8 cellular contexts compared by ENCODE assay signal in the genomic region with DNA sequence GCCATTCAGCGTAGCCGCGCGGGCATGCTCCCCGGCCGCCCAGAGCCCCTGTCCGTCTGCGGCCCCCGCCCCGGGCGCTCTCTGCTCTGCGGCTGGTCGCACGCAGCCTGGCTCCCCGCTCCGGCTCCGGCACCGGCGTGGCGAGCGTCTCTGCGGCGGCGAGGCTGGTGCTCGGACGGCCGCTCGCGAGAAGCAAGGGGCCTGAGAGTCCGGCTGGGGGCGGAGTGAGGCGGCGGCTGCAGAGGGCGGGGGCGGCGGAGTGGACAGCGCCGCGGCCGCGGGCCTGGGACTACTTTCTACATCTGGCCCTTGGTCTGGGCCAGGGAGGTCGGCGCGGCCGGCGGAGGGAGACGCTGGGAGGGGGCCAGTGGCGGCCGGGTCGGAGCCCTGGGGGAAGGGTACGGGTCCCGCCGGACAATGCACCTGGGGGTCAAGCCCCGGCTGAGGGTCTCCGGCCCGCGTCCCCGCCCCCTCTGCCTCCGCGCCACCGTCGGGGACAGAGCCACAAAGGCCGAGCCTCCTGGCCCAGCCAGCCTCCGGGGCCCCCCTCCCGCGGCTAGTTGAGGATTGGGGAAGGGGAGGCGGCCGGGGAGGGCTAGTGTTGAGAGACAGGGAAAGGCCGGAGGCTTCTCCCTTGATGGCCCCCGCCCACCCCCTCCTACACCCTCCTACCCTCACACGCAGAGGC. TPM values are rescaled to one million over a fixed set of nuclear protein-coding genes. Genes with fewer than 3 reads are reported as not detected.
DNase-seq lines count a peak whose midpoint lies in the region; ATAC-seq and TF ChIP-seq lines count a peak whose summit lies in the region.

A gene with protein sequence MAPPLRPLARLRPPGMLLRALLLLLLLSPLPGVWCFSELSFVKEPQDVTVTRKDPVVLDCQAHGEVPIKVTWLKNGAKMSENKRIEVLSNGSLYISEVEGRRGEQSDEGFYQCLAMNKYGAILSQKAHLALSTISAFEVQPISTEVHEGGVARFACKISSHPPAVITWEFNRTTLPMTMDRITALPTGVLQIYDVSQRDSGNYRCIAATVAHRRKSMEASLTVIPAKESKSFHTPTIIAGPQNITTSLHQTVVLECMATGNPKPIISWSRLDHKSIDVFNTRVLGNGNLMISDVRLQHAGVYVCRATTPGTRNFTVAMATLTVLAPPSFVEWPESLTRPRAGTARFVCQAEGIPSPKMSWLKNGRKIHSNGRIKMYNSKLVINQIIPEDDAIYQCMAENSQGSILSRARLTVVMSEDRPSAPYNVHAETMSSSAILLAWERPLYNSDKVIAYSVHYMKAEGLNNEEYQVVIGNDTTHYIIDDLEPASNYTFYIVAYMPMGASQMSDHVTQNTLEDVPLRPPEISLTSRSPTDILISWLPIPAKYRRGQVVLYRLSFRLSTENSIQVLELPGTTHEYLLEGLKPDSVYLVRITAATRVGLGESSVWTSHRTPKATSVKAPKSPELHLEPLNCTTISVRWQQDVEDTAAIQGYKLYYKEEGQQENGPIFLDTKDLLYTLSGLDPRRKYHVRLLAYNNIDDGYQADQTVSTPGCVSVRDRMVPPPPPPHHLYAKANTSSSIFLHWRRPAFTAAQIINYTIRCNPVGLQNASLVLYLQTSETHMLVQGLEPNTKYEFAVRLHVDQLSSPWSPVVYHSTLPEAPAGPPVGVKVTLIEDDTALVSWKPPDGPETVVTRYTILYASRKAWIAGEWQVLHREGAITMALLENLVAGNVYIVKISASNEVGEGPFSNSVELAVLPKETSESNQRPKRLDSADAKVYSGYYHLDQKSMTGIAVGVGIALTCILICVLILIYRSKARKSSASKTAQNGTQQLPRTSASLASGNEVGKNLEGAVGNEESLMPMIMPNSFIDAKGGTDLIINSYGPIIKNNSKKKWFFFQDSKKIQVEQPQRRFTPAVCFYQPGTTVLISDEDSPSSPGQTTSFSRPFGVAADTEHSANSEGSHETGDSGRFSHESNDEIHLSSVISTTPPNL (minus strand): TSS at position 226 of the 688 bp plus-strand sequence. CDS start 221 bp downstream, at position 5.

- H3K4me3 ChIP-seq in IMR-90 (ENCODE audit: insufficient read depth, low read depth, low read length) (peak within 1 kb of the TSS; percentile 71), cardiac muscle cell (peak within 1 kb of the TSS; percentile 99), ovary (peak within 1 kb of the TSS; percentile 93)

- H3K14ac ChIP-seq in IMR-90 (replicated peaks; ENCODE audit: low read depth, low read length), result 0 out of 2 replicates have a peak within 1 kb of the TSS, but pooled peaks have one; percentile 42

- H3K9ac ChIP-seq in ES-I3 (ENCODE audit: low read depth, low read length) (peak within 1 kb of the TSS; percentile 66), IMR-90 (ENCODE audit: low read depth, low read length) (peak within 1 kb of the TSS; percentile 48)

- H3K27me3 Mint-ChIP-seq in activated naive CD8-positive, alpha-beta T cell treated with anti-CD3 and anti-CD28 coated beads for 36 hours, result peaks cover 23% of the 10 kb centered on the region

- H3K4me1 Mint-ChIP-seq in activated naive CD8-positive, alpha-beta T cell treated with anti-CD3 and anti-CD28 coated beads for 36 hours, result no peaks in the 10 kb centered on the region

- no peak within 1 kb of the TSS for H2AK5ac ChIP-seq in IMR-90 (ENCODE audit: low read depth, low read length)

- dilution Hi-C loops in IMR-90 (cut with HindIII; ENCODE audit: low sequenced_read_pairs, unreplicated experiment), result no loop called here

- H3K4ac ChIP-seq in IMR-90 (ENCODE audit: low read depth, low read length), result no peak within 1 kb of the TSS

- no peak within 1 kb of the TSS for H2AK9ac ChIP-seq in IMR-90 (replicated peaks; ENCODE audit: low read depth, low read length, poor library complexity)

- no peak for TF ChIP-seq EP300 in ovary (IDR thresholded peaks at IDR 0.05)

- H3K4me1 ChIP-seq in ES-I3 (ENCODE audit: insufficient read depth, low read length), result 0 out of 2 replicates have a peak, but pooled peaks cover 5% of the 10 kb centered on the region
- H3K4me1 ChIP-seq in IMR-90 (ENCODE audit: control insufficient read depth, insufficient read depth, low read length), result peaks cover 3% of the 10 kb centered on the region; the same call in 1 of the 2 replicates
- peaks cover 29% of the 10 kb centered on the region for H3K4me1 ChIP-seq in cardiac muscle cell (ENCODE audit: low read depth)
- H3K4me1 ChIP-seq in ovary (ENCODE audit: insufficient read depth), result peaks cover 3% of the 10 kb centered on the region

- H3K18ac ChIP-seq in IMR-90 (ENCODE audit: low read depth, low read length), result no peak within 1 kb of the TSS

- no peak within 1 kb of the TSS for H3K56ac ChIP-seq in IMR-90 (ENCODE audit: extremely low read depth, insufficient read depth, low read length)

- peak within 1 kb of the TSS; percentile 33; the same call in 1 of the 2 replicates for H3K23ac ChIP-seq in IMR-90 (ENCODE audit: low read depth, low read length)

- peaks cover 10% of the 10 kb centered on the region for H3K27me3 ChIP-seq in IMR-90 (ENCODE audit: control insufficient read depth, insufficient read depth, low read length)
- H3K27me3 ChIP-seq in cardiac muscle cell, result no peaks in the 10 kb centered on the region
- no peaks in the 10 kb centered on the region for H3K27me3 ChIP-seq in ovary

- in situ Hi-C loops in IMR-90 (cut with MboI; ENCODE audit: low sequenced_read_pairs), result no loop called here

- no peak within 1 kb of the TSS for H2BK15ac ChIP-seq in IMR-90 (ENCODE audit: low read depth, low read length)

- H3K9me3 Mint-ChIP-seq in activated naive CD8-positive, alpha-beta T cell treated with anti-CD3 and anti-CD28 coated beads for 36 hours, result no peaks in the 10 kb centered on the region

- no peak for TF ChIP-seq RAD21 in IMR-90 (IDR thresholded peaks at IDR 0.05; ENCODE audit: low read length)

- H3K4me2 ChIP-seq in IMR-90 (ENCODE audit: low read depth, low read length), result peak within 1 kb of the TSS; percentile 92

- no peak within 1 kb of the TSS for H2BK5ac ChIP-seq in IMR-90 (ENCODE audit: low read depth, low read length, poor library complexity, severe bottlenecking)

- H3K79me1 ChIP-seq in IMR-90 (ENCODE audit: low read depth in 1 of 2, low read length in 2 of 2), result no peaks in the 10 kb centered on the region

- CTCF ChIA-PET in IMR-90 (lab: Yijun Ruan, JAX), result no interaction called here

- no peaks in the 10 kb centered on the region for H4K20me1 ChIP-seq in IMR-90 (ENCODE audit: insufficient read depth, low read length)

- no peaks in the 10 kb centered on the region for H3K9me1 ChIP-seq in IMR-90 (ENCODE audit: insufficient read depth, low read length)

- peak; percentile 97 for ATAC-seq in IMR-90 (ENCODE audit: low read depth)
- no peak for ATAC-seq in HG02870 (IDR thresholded peaks at IDR 0.05; ENCODE audit: unreplicated experiment)

- 1% methylated on average over 27 of the region's 71 CpGs; no CpG with 5 or more reads in 1 of the 2 experiments for WGBS in IMR-90 (ENCODE audit: extremely low coverage in 2 of 2, insufficient read length in 1 of 2), 2 experiments
- WGBS in ovary, 3 donors, result 0 to 1% (median 1%) methylated on average over 41 to 71 of the region's 71 CpGs

- intact Hi-C loops in IMR-90 (cut with micrococcal nuclease), result loop anchor here (5.0 kb wide), 2 partner anchors 66 to 174 kb away; no protein-coding TSS in a partner anchor
- intact Hi-C loops in ovary (cut with DNase I), result loop anchor here in 1 of 4 donors (5.0 kb wide), 1 partner anchor 1841 kb away; no protein-coding TSS in a partner anchor

- no peak within 1 kb of the TSS; the same call in 1 of the 2 replicates for H3K27ac ChIP-seq in IMR-90 (ENCODE audit: insufficient read depth, low read length)
- H3K27ac ChIP-seq in cardiac muscle cell, result peak within 1 kb of the TSS; percentile 95
- peak within 1 kb of the TSS; percentile 65 to 82 for H3K27ac ChIP-seq in ovary

- H2BK120ac ChIP-seq in IMR-90 (ENCODE audit: low read depth, low read length), result no peak within 1 kb of the TSS

- H3K9me3 ChIP-seq in ES-I3 (ENCODE audit: control insufficient read depth, insufficient read depth, low read length), result peaks cover 2% of the 10 kb centered on the region; the same call in 1 of the 2 replicates
- H3K9me3 ChIP-seq in IMR-90 (ENCODE audit: control insufficient read depth, insufficient read depth, low read length), result no peaks in the 10 kb centered on the region
- no peaks in the 10 kb centered on the region for H3K9me3 ChIP-seq in cardiac muscle cell (ENCODE audit: low read depth)
- H3K9me3 ChIP-seq in ovary, result no peaks in the 10 kb centered on the region

- H4K5ac ChIP-seq in IMR-90 (ENCODE audit: low read depth, low read length), result no peak within 1 kb of the TSS

- POLR2A ChIA-PET in IMR-90 (lab: Charles Lee; ENCODE audit: unreplicated experiment), result no interaction called here

- H4K8ac ChIP-seq in IMR-90 (ENCODE audit: low read depth in 2 of 2, low read length in 2 of 2), result peak within 1 kb of the TSS in 1 of 2 experiments; percentile 34; a peak in 1 of 4 replicates

- H2AFZ ChIP-seq in IMR-90 (replicated peaks; ENCODE audit: low read length, poor library complexity), result peak within 1 kb of the TSS; percentile 89

- no peak within 1 kb of the TSS for H3K27ac Mint-ChIP-seq in activated naive CD8-positive, alpha-beta T cell treated with anti-CD3 and anti-CD28 coated beads for 36 hours

- TF ChIP-seq CTCF in IMR-90 (conservative IDR thresholded peaks at IDR 0.05; ENCODE audit: low read depth, low read length) (no peak), cardiac muscle cell (IDR thresholded peaks at IDR 0.05; ENCODE audit: low read depth, low read length) (no peak), ovary (IDR thresholded peaks at IDR 0.05) (no peak)

- H4K91ac ChIP-seq in IMR-90 (ENCODE audit: insufficient read depth, low read depth, low read length), result no peak within 1 kb of the TSS

- DNase-seq in IMR-90 (peak; percentile 69), cardiac muscle cell (ENCODE audit: low read depth in 1 of 2, low spot score in 1 of 2) (peak; percentile 91 to 95), ovary (peak; percentile 77 to 90 (median 81)), mesenteric fat pad (ENCODE audit: low spot score) (no peak), NCI-H526 treated with DMSO at 0.1 percent for 48 hours (lab: John Stamatoyannopoulos, UW) (no peak)
- DNase-seq in activated naive CD8-positive, alpha-beta T cell treated with anti-CD3 and anti-CD28 coated beads for 36 hours, result no peak

- no peak within 1 kb of the TSS for H2BK20ac ChIP-seq in IMR-90 (ENCODE audit: low read depth, low read length)

- BruUV-seq in IMR-90 (replicated peaks; lab: Mats Ljungman, UMichigan), result no TSS peak

- H3K4me3 Mint-ChIP-seq in activated naive CD8-positive, alpha-beta T cell treated with anti-CD3 and anti-CD28 coated beads for 36 hours, result peak within 1 kb of the TSS; percentile 72

- TF ChIP-seq POLR2A in IMR-90 (IDR thresholded peaks at IDR 0.05; ENCODE audit: low read depth, low read length) (no peak), ovary (IDR thresholded peaks at IDR 0.05) (peak; percentile 10)

- no peaks in the 10 kb centered on the region for H3K36me3 ChIP-seq in ES-I3 (ENCODE audit: insufficient read depth, low read length)
- H3K36me3 ChIP-seq in IMR-90 (ENCODE audit: control insufficient read depth, insufficient read depth, low read length), result no peaks in the 10 kb centered on the region
- no peaks in the 10 kb centered on the region for H3K36me3 ChIP-seq in cardiac muscle cell
- H3K36me3 ChIP-seq in ovary, result no peaks in the 10 kb centered on the region

- H3K36me3 Mint-ChIP-seq in activated naive CD8-positive, alpha-beta T cell treated with anti-CD3 and anti-CD28 coated beads for 36 hours, result no peaks in the 10 kb centered on the region

RNA-seq across cellular contexts. Expression of the gene that starts here (rescaled TPM):
- 1.4 and 1.7 TPM in 2 replicates for total RNA-seq in IMR-90 (2012; rRNA removed)
- polyA plus RNA-seq in IMR-90 (2012; rRNA removed), result 0.89 and 0.99 TPM in 2 replicates
- polyA plus RNA-seq in IMR-90 (2012; cell fraction: cytosol; rRNA removed), result 0.61 and 0.62 TPM in 2 replicates
- polyA plus RNA-seq in IMR-90 (2012; cell fraction: nucleus; rRNA removed; ENCODE audit: low replicate concordance), result 0.59 and 1.1 TPM in 2 replicates
- not detected for total RNA-seq in activated naive CD8-positive, alpha-beta T cell treated with anti-CD3 and anti-CD28 coated beads for 36 hours
- total RNA-seq in cardiac muscle cell, result 48.0 and 93.8 TPM in 2 replicates
- 16.1 and 24.7 TPM in 2 replicates for polyA plus RNA-seq in cardiac muscle cell
- 1 to 10 TPM; 3.3 to 9.4 (median 6.7) TPM for total RNA-seq in ovary
- polyA plus RNA-seq in ovary, result 1 to 10 TPM; 1.2 to 2.5 TPM
- 1.00 TPM for total RNA-seq in mesenteric fat pad

Comparison
In these comparisons a context has a peak if more than half of its experiments do, and no peak if none do; other contexts are left out.
1. DNase-seq: peak in IMR-90 (single experiment), cardiac muscle cell (2 of 2) and ovary (5 of 5); none in activated naive CD8-positive, alpha-beta T cell treated with anti-CD3 and anti-CD28 coated beads for 36 hours (single experiment), mesenteric fat pad (single experiment) and NCI-H526 treated with DMSO at 0.1 percent for 48 hours (single experiment).
2. Peak in every context shown above with its lines, with median percentiles within 50 percentile points of each other: H3K4me3 ChIP-seq.